ENCODE assay signal across 9 cellular contexts in the genomic region with DNA sequence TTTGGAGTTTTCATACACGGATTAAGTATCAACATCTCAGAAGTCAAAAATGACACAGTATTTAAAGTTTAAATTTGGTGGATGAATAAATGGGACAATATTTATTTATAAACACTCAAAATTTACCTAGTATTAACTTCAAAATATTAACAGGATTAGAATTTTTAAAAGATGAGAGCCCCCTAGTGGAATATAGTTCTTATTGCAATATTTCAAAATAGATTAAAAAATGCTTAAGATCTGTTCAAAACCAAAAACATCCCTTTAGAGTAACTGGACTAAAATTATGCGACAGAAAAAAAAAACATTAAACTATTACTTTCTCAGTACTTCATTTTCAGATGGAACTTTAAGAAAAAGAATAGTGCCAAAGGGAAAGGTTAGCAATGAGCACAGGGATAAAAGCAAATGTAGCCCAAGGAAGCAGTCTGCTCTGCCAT. TPM values are rescaled to one million over a fixed set of nuclear protein-coding genes. Genes with fewer than 3 reads are reported as not detected.
A peak's percentile ranks its signal among the peaks of the same experiment; 100 is the strongest.
DNase-seq lines count a peak whose midpoint lies in the region; ATAC-seq and TF ChIP-seq lines count a peak whose summit lies in the region.
"Had no signal": no experiment of that assay in that cellular context is flagged by ENCODE, and none has a peak within 500 bp of the region (broad histone marks: within the 10 kb centered on the region; RNA-seq: fewer than 3 reads in every experiment).

No MANE protein-coding gene starts in this region.

- ATAC-seq in DND-41 (ENCODE audit: insufficient read depth, low read depth) = no peak
- ATAC-seq in activated CD4-positive, CD25-positive, alpha-beta regulatory T cell treated with anti-CD3 and anti-CD28 coated beads, Interleukin-2, amount 50 U/mL, for 24 hours = no peak
- ATAC-seq: stimulated activated naive CD8-positive, alpha-beta T cell treated with anti-CD3 and anti-CD28 coated beads, Interleukin-15, Interleukin-2, amounts not matched to agents 100 U/mL and 50 U/mL, for 24 hours had no signal

- H3F3A ChIP-seq in neural cell (ENCODE audit: insufficient read depth, low read length, poor library complexity, severe bottlenecking) = no peaks in the 10 kb centered on the region

- TF ChIP-seq CTCF in DND-41 (IDR thresholded peaks at IDR 0.05; ENCODE audit: borderline replicate concordance, extremely low read depth, low read length, poor library complexity, severe bottlenecking) = peak; percentile 54
- TF ChIP-seq CTCF in LNCAP (IDR thresholded peaks at IDR 0.05) = peak; percentile 56
- TF ChIP-seq CTCF in mammary epithelial cell (conservative IDR thresholded peaks at IDR 0.05 in 1 of 2, IDR thresholded peaks at IDR 0.05 in 1 of 2; ENCODE audit: extremely low read depth in 1 of 2, insufficient read depth in 1 of 2, low read depth in 1 of 2, low read length in 2 of 2) = peak; percentile 43 to 44
- peak; percentile 62 for TF ChIP-seq CTCF in neural cell (IDR thresholded peaks at IDR 0.05; ENCODE audit: poor library complexity, severe bottlenecking)

- H3K79me2 ChIP-seq in DND-41 (ENCODE audit: insufficient read depth, low read length) (no peaks in the 10 kb centered on the region), mammary epithelial cell (ENCODE audit: insufficient read depth, low read length) (no peaks in the 10 kb centered on the region), neural cell (replicated peaks; ENCODE audit: insufficient read depth, low read length) (no peaks in the 10 kb centered on the region)

- H2AFZ ChIP-seq in DND-41 (ENCODE audit: low read depth, low read length) (no peak overlapping the region), mammary epithelial cell (ENCODE audit: low read depth, low read length) (no peak overlapping the region), neural cell (ENCODE audit: low read depth, low read length) (no peak overlapping the region)

- H3K4me3 ChIP-seq in DND-41 (ENCODE audit: low read depth in 1 of 2, low read length in 2 of 2) (no peak overlapping the region), mammary epithelial cell (replicated peaks in 1 of 3; ENCODE audit: insufficient read depth in 1 of 3, low read depth in 2 of 3, low read length in 3 of 3) (no peak overlapping the region), neural cell (ENCODE audit: low read length) (no peak overlapping the region)

- 53% methylated on average over 2 of the region's 2 CpGs for WGBS in mammary epithelial cell (ENCODE audit: low coverage, missing lambda C conversion rate)

- H3K27ac ChIP-seq in DND-41 (ENCODE audit: low read length) (no peak overlapping the region), mammary epithelial cell (ENCODE audit: insufficient read depth, low read depth, low read length) (no peak overlapping the region), neural cell (ENCODE audit: low read length) (no peak overlapping the region)

- no peaks in the 10 kb centered on the region for H3K4me1 ChIP-seq in DND-41 (ENCODE audit: insufficient read depth, low read length)
- H3K4me1 ChIP-seq in mammary epithelial cell (ENCODE audit: insufficient read depth, low read length) = no peaks in the 10 kb centered on the region

- H3K36me3 ChIP-seq in DND-41 (ENCODE audit: insufficient read depth, low read length) (peaks cover 21% of the 10 kb centered on the region), mammary epithelial cell (ENCODE audit: insufficient read depth, low read length) (peaks cover 7% of the 10 kb centered on the region), neural cell (ENCODE audit: insufficient read depth, low read length) (no peaks in the 10 kb centered on the region)

- H3K9me3 ChIP-seq in DND-41 (ENCODE audit: insufficient read depth, low read length, severe bottlenecking) = no peaks in the 10 kb centered on the region
- H3K9me3 ChIP-seq in mammary epithelial cell (replicated peaks; ENCODE audit: insufficient read depth, low read length) = no peaks in the 10 kb centered on the region
- H3K9me3 ChIP-seq in neural cell (ENCODE audit: low read length) = no peaks in the 10 kb centered on the region

- no peak overlapping the region for H3K4me2 ChIP-seq in DND-41 (ENCODE audit: insufficient read depth, low read length)
- H3K4me2 ChIP-seq in mammary epithelial cell (ENCODE audit: insufficient read depth, low read depth, low read length) = no peak overlapping the region
- no peak overlapping the region for H3K4me2 ChIP-seq in neural cell (ENCODE audit: low read length)

- no peak overlapping the region for H3K9ac ChIP-seq in DND-41 (ENCODE audit: low read depth, low read length)
- H3K9ac ChIP-seq in mammary epithelial cell (ENCODE audit: insufficient read depth, low read length) = no peak overlapping the region
- no peak overlapping the region for H3K9ac ChIP-seq in neural cell (ENCODE audit: low read length)

- no peaks in the 10 kb centered on the region for H3K27me3 ChIP-seq in DND-41 (ENCODE audit: insufficient read depth, low read length, poor library complexity)
- no peaks in the 10 kb centered on the region for H3K27me3 ChIP-seq in mammary epithelial cell (ENCODE audit: insufficient read depth, low read length)
- no peaks in the 10 kb centered on the region for H3K27me3 ChIP-seq in neural cell (ENCODE audit: insufficient read depth, low read depth, low read length)

- no peaks in the 10 kb centered on the region for H3K9me2 ChIP-seq in neural cell (ENCODE audit: insufficient read depth, low read length)

- in situ Hi-C loops in mammary epithelial cell (cut with MboI; ENCODE audit: low sequenced_read_pairs in 2 of 2) = no loop called here

- H4K20me1 ChIP-seq in DND-41 (ENCODE audit: insufficient read depth, low read length) = no peaks in the 10 kb centered on the region
- H4K20me1 ChIP-seq in mammary epithelial cell (ENCODE audit: insufficient read depth, low read length) = no peaks in the 10 kb centered on the region
- no peaks in the 10 kb centered on the region for H4K20me1 ChIP-seq in neural cell (ENCODE audit: insufficient read depth)

- no TSS peak for BruUV-seq in mammary epithelial cell (replicated peaks; lab: Mats Ljungman, UMichigan)

- CTCF ChIA-PET in mammary epithelial cell (lab: Charles Lee; ENCODE audit: low non-redundant PET) = interaction anchor here (0.6 kb wide), 1 partner anchor 210 kb away, joined by 3 read pairs; no protein-coding TSS in a partner anchor

- TF ChIP-seq EP300 in neural cell (conservative IDR thresholded peaks at IDR 0.05; ENCODE audit: poor library complexity, severe bottlenecking) = no peak

- intact Hi-C loops in mammary epithelial cell (cut with micrococcal nuclease) = loop anchor here (1.0 kb wide), 1 partner anchor 182 kb away; no protein-coding TSS in a partner anchor

- no peak for DNase-seq in DND-41
- DNase-seq in mammary epithelial cell = no peak
- DNase-seq in activated gamma-delta T cell (lab: John Stamatoyannopoulos, UW) = no peak
- no peak for DNase-seq in activated CD4-positive, alpha-beta T cell treated with anti-CD3 and anti-CD28 coated beads, Interleukin-2, amount 50 U/mL, for 1 hour
- DNase-seq in anterior cingulate cortex (lab: John Stamatoyannopoulos, UW) = no peak
- DNase-seq: stimulated activated naive CD8-positive, alpha-beta T cell treated with anti-CD3 and anti-CD28 coated beads, Interleukin-15, Interleukin-2, amounts not matched to agents 100 U/mL and 50 U/mL, for 24 hours had no signal

- dilution Hi-C loops in mammary epithelial cell (cut with HindIII; ENCODE audit: low sequenced_read_pairs) = no loop called here

- peak; percentile 37 for TF ChIP-seq RAD21 in neural cell (conservative IDR thresholded peaks at IDR 0.05)

TF ChIP-seq in neural cell, 6 proteins besides CTCF, POLR2A, EP300 and RAD21:
- no peak for TF ChIP-seq EZH2 (IDR thresholded peaks at IDR 0.05; ENCODE audit: borderline replicate concordance, insufficient read depth, low read length, poor library complexity, severe bottlenecking)
- TF ChIP-seq SMC3 (conservative IDR thresholded peaks at IDR 0.05; ENCODE audit: poor library complexity) = peak; percentile 51
- no peak for TF ChIP-seq TAF1 (IDR thresholded peaks at IDR 0.05; ENCODE audit: low read depth)
- TF ChIP-seq POLR2AphosphoS5 (IDR thresholded peaks at IDR 0.05) = no peak
- TF ChIP-seq, protein P1, sequence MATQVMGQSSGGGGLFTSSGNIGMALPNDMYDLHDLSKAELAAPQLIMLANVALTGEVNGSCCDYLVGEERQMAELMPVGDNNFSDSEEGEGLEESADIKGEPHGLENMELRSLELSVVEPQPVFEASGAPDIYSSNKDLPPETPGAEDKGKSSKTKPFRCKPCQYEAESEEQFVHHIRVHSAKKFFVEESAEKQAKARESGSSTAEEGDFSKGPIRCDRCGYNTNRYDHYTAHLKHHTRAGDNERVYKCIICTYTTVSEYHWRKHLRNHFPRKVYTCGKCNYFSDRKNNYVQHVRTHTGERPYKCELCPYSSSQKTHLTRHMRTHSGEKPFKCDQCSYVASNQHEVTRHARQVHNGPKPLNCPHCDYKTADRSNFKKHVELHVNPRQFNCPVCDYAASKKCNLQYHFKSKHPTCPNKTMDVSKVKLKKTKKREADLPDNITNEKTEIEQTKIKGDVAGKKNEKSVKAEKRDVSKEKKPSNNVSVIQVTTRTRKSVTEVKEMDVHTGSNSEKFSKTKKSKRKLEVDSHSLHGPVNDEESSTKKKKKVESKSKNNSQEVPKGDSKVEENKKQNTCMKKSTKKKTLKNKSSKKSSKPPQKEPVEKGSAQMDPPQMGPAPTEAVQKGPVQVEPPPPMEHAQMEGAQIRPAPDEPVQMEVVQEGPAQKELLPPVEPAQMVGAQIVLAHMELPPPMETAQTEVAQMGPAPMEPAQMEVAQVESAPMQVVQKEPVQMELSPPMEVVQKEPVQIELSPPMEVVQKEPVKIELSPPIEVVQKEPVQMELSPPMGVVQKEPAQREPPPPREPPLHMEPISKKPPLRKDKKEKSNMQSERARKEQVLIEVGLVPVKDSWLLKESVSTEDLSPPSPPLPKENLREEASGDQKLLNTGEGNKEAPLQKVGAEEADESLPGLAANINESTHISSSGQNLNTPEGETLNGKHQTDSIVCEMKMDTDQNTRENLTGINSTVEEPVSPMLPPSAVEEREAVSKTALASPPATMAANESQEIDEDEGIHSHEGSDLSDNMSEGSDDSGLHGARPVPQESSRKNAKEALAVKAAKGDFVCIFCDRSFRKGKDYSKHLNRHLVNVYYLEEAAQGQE (IDR thresholded peaks at IDR 0.05; ENCODE audit: borderline replicate concordance) = no peak
- no peak for TF ChIP-seq MXI1 (conservative IDR thresholded peaks at IDR 0.05; ENCODE audit: poor library complexity, severe bottlenecking)

RNA-seq across cellular contexts. Expression of gene SNX14, which starts 56.6 kb away (rescaled TPM):
- 10 to 100 TPM; 76.8 to 87.6 TPM for total RNA-seq in mammary epithelial cell
- polyA plus RNA-seq in mammary epithelial cell = 53.4 TPM
- polyA minus RNA-seq in mammary epithelial cell = 57.1 TPM
- polyA plus RNA-seq in neural cell = 83.5 and 112 TPM in 2 replicates
- 89.8 and 124 TPM in 2 replicates for polyA minus RNA-seq in neural cell
